Comparison of ENCODE assay signal across 9 cellular contexts in genomic region chr19:11373166-11373884, GRCh38. TPM values are rescaled to one million over a fixed set of nuclear protein-coding genes. Genes with fewer than 3 reads are reported as not detected.
DNase-seq lines count a peak whose midpoint lies in the region; ATAC-seq and TF ChIP-seq lines count a peak whose summit lies in the region.
"Had no signal": no experiment of that assay in that cellular context is flagged by ENCODE, and none has a peak within 500 bp of the region (broad histone marks: within the 10 kb centered on the region; RNA-seq: fewer than 3 reads in every experiment).

No MANE protein-coding gene starts in this region.

- H3K27ac ChIP-seq in cardiac muscle cell (peak overlapping the region; percentile 94), endodermal cell (ENCODE audit: low read depth, low read length) (peak overlapping the region; percentile 91), upper lobe of right lung (no peak overlapping the region)

- H3K4me3 Mint-ChIP-seq in endodermal cell: no peak overlapping the region

- intact Hi-C loops in Right ventricle myocardium superior (cut with DNase I): no loop called here
- intact Hi-C loops in upper lobe of right lung (cut with DNase I): no loop called here

- peak overlapping the region; percentile 3 for H3K27ac Mint-ChIP-seq in endodermal cell

- TF ChIP-seq CTCF in cardiac muscle cell (IDR thresholded peaks at IDR 0.05; ENCODE audit: low read depth, low read length): no peak
- TF ChIP-seq CTCF in endodermal cell (conservative IDR thresholded peaks at IDR 0.05): no peak
- TF ChIP-seq CTCF in upper lobe of right lung (IDR thresholded peaks at IDR 0.05): no peak

- H3K36me3 Mint-ChIP-seq in endodermal cell (ENCODE audit: low read depth): peaks cover 19% of the 10 kb centered on the region

- DNase-seq in cardiac muscle cell (ENCODE audit: low read depth in 1 of 2, low spot score in 1 of 2) (peak; percentile 53 to 89), Right ventricle myocardium superior (no peak), NCI-H524 (lab: John Stamatoyannopoulos, UW) (peak; percentile 73 to 86), endodermal cell (peak; percentile 89), upper lobe of right lung (peak; percentile 74)
- DNase-seq: naive B cell had no signal

- no peak overlapping the region for H3K4me3 ChIP-seq in cardiac muscle cell
- H3K4me3 ChIP-seq in endodermal cell (ENCODE audit: low read length): no peak overlapping the region
- no peak overlapping the region for H3K4me3 ChIP-seq in upper lobe of right lung

- no peak overlapping the region for H3K9ac ChIP-seq in endodermal cell (ENCODE audit: extremely low read depth, low read length, poor library complexity, severe bottlenecking)

- H3K27me3 ChIP-seq in cardiac muscle cell (no peaks in the 10 kb centered on the region), endodermal cell (ENCODE audit: control insufficient read depth, insufficient read depth, low read length, poor library complexity, severe bottlenecking) (no peaks in the 10 kb centered on the region), upper lobe of right lung (no peaks in the 10 kb centered on the region)

- no peaks in the 10 kb centered on the region for H3K27me3 Mint-ChIP-seq in endodermal cell (ENCODE audit: insufficient read depth)
- H3K27me3 Mint-ChIP-seq: naive B cell had no signal

- H3K4me1 ChIP-seq in cardiac muscle cell (ENCODE audit: low read depth): peaks cover 6% of the 10 kb centered on the region
- H3K4me1 ChIP-seq in endodermal cell (ENCODE audit: control insufficient read depth, insufficient read depth, low read length): peaks cover 4% of the 10 kb centered on the region
- H3K4me1 ChIP-seq in upper lobe of right lung: peaks cover 33% of the 10 kb centered on the region

- H3K9me3 Mint-ChIP-seq in endodermal cell: no peaks in the 10 kb centered on the region
- H3K9me3 Mint-ChIP-seq: naive B cell had no signal

- H3K9me3 ChIP-seq in cardiac muscle cell (ENCODE audit: low read depth) (no peaks in the 10 kb centered on the region), endodermal cell (ENCODE audit: control insufficient read depth, low read length) (no peaks in the 10 kb centered on the region), upper lobe of right lung (no peaks in the 10 kb centered on the region)

- ATAC-seq in Right ventricle myocardium superior (ENCODE audit: poor library complexity) (no peak), upper lobe of right lung (no peak), HG03342 (IDR thresholded peaks at IDR 0.05; ENCODE audit: unreplicated experiment) (no peak), GM18519 (IDR thresholded peaks at IDR 0.05; ENCODE audit: low FRiP score, unreplicated experiment) (no peak), HG02759 (IDR thresholded peaks at IDR 0.05; ENCODE audit: unreplicated experiment) (no peak)

- 35 to 64% methylated on average over 6 to 10 of the region's 10 CpGs for WGBS in endodermal cell (ENCODE audit: insufficient coverage in 1 of 2, insufficient read length in 1 of 2), 2 experiments

- H3K36me3 ChIP-seq in cardiac muscle cell (no peaks in the 10 kb centered on the region), endodermal cell (ENCODE audit: control insufficient read depth, insufficient read depth, low read length) (peaks cover 9% of the 10 kb centered on the region), upper lobe of right lung (no peaks in the 10 kb centered on the region)

- no peaks in the 10 kb centered on the region for H3K4me1 Mint-ChIP-seq in endodermal cell

RNA-seq across cellular contexts. Expression of gene SWSAP1, which starts 1.1 kb away (rescaled TPM):
- total RNA-seq in cardiac muscle cell (2.1 and 5.4 TPM in 2 replicates), Right ventricle myocardium superior (1.2 TPM), endodermal cell (1 to 10 TPM; 2.2 to 2.8 TPM), upper lobe of right lung (3.2 TPM)
- 7.2 and 7.5 TPM in 2 replicates for polyA plus RNA-seq in cardiac muscle cell
- 2.2 TPM for polyA plus RNA-seq in endodermal cell (2013, experiment 1 of 2)
- 1.6 TPM for polyA plus RNA-seq in endodermal cell (2013, experiment 2 of 2)

RNA-seq across cellular contexts. Expression of gene EPOR, which starts 10.8 kb away (rescaled TPM):
- 47.1 and 53.7 TPM in 2 replicates for total RNA-seq in cardiac muscle cell
- 46.8 and 54.0 TPM in 2 replicates for polyA plus RNA-seq in cardiac muscle cell
- 9.2 TPM for total RNA-seq in Right ventricle myocardium superior
- 10 to 100 TPM; 27.0 to 39.5 TPM for total RNA-seq in endodermal cell
- polyA plus RNA-seq in endodermal cell (2013, experiment 1 of 2): 7.9 TPM
- polyA plus RNA-seq in endodermal cell (2013, experiment 2 of 2): 6.8 TPM
- total RNA-seq in upper lobe of right lung: 20.4 TPM

RNA-seq across cellular contexts. Expression of gene PLPPR2, which starts 18.1 kb away (rescaled TPM):
- total RNA-seq in cardiac muscle cell (7.3 and 13.4 TPM in 2 replicates), Right ventricle myocardium superior (13.7 TPM), endodermal cell (1 to 10 TPM; 3.1 to 6.8 TPM), upper lobe of right lung (26.5 TPM)
- 14.9 and 15.6 TPM in 2 replicates for polyA plus RNA-seq in cardiac muscle cell
- polyA plus RNA-seq in endodermal cell (2013, experiment 1 of 2): 13.6 TPM
- 13.7 TPM for polyA plus RNA-seq in endodermal cell (2013, experiment 2 of 2)

RNA-seq across cellular contexts. Expression of gene CCDC159, which starts 27.0 kb away (rescaled TPM):
- total RNA-seq in cardiac muscle cell (3.8 and 9.3 TPM in 2 replicates), Right ventricle myocardium superior (18.8 TPM), endodermal cell (10 to 100 TPM; 12.2 to 15.2 TPM), upper lobe of right lung (39.4 TPM)
- 8.7 and 9.7 TPM in 2 replicates for polyA plus RNA-seq in cardiac muscle cell
- 16.9 TPM for polyA plus RNA-seq in endodermal cell (2013, experiment 1 of 2)
- polyA plus RNA-seq in endodermal cell (2013, experiment 2 of 2): 14.6 TPM

RNA-seq across cellular contexts. Expression of gene TMEM205, which starts 27.3 kb away (rescaled TPM):
- 137 and 250 TPM in 2 replicates for total RNA-seq in cardiac muscle cell
- polyA plus RNA-seq in cardiac muscle cell: 110 and 154 TPM in 2 replicates
- total RNA-seq in Right ventricle myocardium superior: 105 TPM
- total RNA-seq in endodermal cell: 10 to 100 TPM; 58.2 to 58.9 TPM
- 55.8 TPM for polyA plus RNA-seq in endodermal cell (2013, experiment 1 of 2)
- polyA plus RNA-seq in endodermal cell (2013, experiment 2 of 2): 52.7 TPM
- 74.6 TPM for total RNA-seq in upper lobe of right lung
